8 cellular contexts compared by ENCODE assay signal in genomic region chr3:59052803-59053411, GRCh38. TPM values are rescaled to one million over a fixed set of nuclear protein-coding genes. Genes with fewer than 3 reads are reported as not detected.
DNase-seq lines count a peak whose midpoint lies in the region; ATAC-seq, FAIRE-seq and TF ChIP-seq lines count a peak whose summit lies in the region.

No MANE protein-coding gene starts in this region.

- TF ChIP-seq CTCF in BE2C (IDR thresholded peaks at IDR 0.05; ENCODE audit: low read depth, low read length): peak; percentile 64
- peak; percentile 79 for TF ChIP-seq CTCF in foreskin fibroblast (IDR thresholded peaks at IDR 0.05; ENCODE audit: low read depth, low read length)

- no peak for TF ChIP-seq POLR2A in GM12891 (IDR thresholded peaks at IDR 0.05; ENCODE audit: low read depth, low read length)

- peaks cover 4% of the 10 kb centered on the region; the same call in 1 of the 2 replicates for H3K4me1 ChIP-seq in BE2C

- no peak overlapping the region for H3K4me3 ChIP-seq in BE2C (ENCODE audit: low read depth, low read length)
- no peak overlapping the region for H3K4me3 ChIP-seq in foreskin fibroblast (ENCODE audit: low read depth in 1 of 2, low read length in 2 of 2)

- DNase-seq in BE2C: peak; percentile 22
- DNase-seq in GM12891 (ENCODE audit: insufficient read length, low spot score): peak; percentile 4
- DNase-seq in RPMI7951 (ENCODE audit: low read depth): peak; percentile 60
- peak; percentile 41 to 71 for DNase-seq in foreskin fibroblast
- DNase-seq in NCI-H526 treated with DMSO at 0.1 percent for 48 hours (lab: John Stamatoyannopoulos, UW): no peak
- DNase-seq in NK-92 treated with Interleukin-12 subunit alpha and Interleukin-12 subunit beta, amount 100 ng/mL, for 24 hours (lab: John Stamatoyannopoulos, UW): no peak

- FAIRE-seq in GM12891 (lab: Jason Lieb, UNC): no peak

- H3K9me3 ChIP-seq in BE2C: no peaks in the 10 kb centered on the region

- H3K36me3 ChIP-seq in BE2C: no peaks in the 10 kb centered on the region

- ATAC-seq in HG02973 (IDR thresholded peaks at IDR 0.05; ENCODE audit: unreplicated experiment): no peak
- no peak for ATAC-seq in GM18870 (IDR thresholded peaks at IDR 0.05; ENCODE audit: unreplicated experiment)

- no peaks in the 10 kb centered on the region for H3K27me3 ChIP-seq in BE2C

TF ChIP-seq in GM12891, 5 proteins besides CTCF, POLR2A, EP300 and RAD21:
- no peak for TF ChIP-seq SPI1 (IDR thresholded peaks at IDR 0.05; ENCODE audit: low read depth, low read length)
- TF ChIP-seq POU2F2 (IDR thresholded peaks at IDR 0.05; ENCODE audit: low read depth, low read length): no peak
- no peak for TF ChIP-seq POLR2AphosphoS5 (IDR thresholded peaks at IDR 0.05; ENCODE audit: low read depth, low read length)
- no peak for TF ChIP-seq TAF1 (IDR thresholded peaks at IDR 0.05; ENCODE audit: low read depth, low read length)
- TF ChIP-seq PAX5 (IDR thresholded peaks at IDR 0.05; ENCODE audit: insufficient read depth, low read length, severe bottlenecking): no peak

RNA-seq across cellular contexts. Expression of gene CFAP20DC, which starts 3.1 kb away (rescaled TPM):
- 2.3 TPM for polyA plus RNA-seq in BE2C (2012; ENCODE audit: insufficient read depth, insufficient read length, low read depth)
- polyA plus RNA-seq in GM12891 (2012; ENCODE audit: low read depth, missing spikeins): 0.04 TPM
- total RNA-seq in RPMI7951 (2014; rRNA removed; shearing (Covaris generic)): 11.3 and 12.0 TPM in 2 replicates

Comparison
In these comparisons a context has a peak if more than half of its experiments do, and no peak if none do; other contexts are left out.
1. DNase-seq: peak in BE2C (single experiment), GM12891 (single experiment), RPMI7951 (single experiment) and foreskin fibroblast (2 of 2); none in NCI-H526 treated with DMSO at 0.1 percent for 48 hours (single experiment) and NK-92 treated with Interleukin-12 subunit alpha and Interleukin-12 subunit beta, amount 100 ng/mL, for 24 hours (single experiment).